9 cellular contexts compared by ENCODE assay signal in genomic region chr15:74531144-74531811, GRCh38. TPM values are rescaled to one million over a fixed set of nuclear protein-coding genes. Genes with fewer than 3 reads are reported as not detected.
DNase-seq lines count a peak whose midpoint lies in the region; ATAC-seq and TF ChIP-seq lines count a peak whose summit lies in the region.
"Had no signal": no experiment of that assay in that cellular context is flagged by ENCODE, and none has a peak within 500 bp of the region (broad histone marks: within the 10 kb centered on the region; RNA-seq: fewer than 3 reads in every experiment).

No MANE protein-coding gene starts in this region.

- ATAC-seq in mucosa of descending colon: no peak

- H3K27me3 ChIP-seq in adrenal gland: no peaks in the 10 kb centered on the region
- H3K27me3 ChIP-seq: stomach had no signal

- H3K36me3 ChIP-seq in SK-N-MC (ENCODE audit: insufficient read depth, low read length) (no peaks in the 10 kb centered on the region), adrenal gland (replicated peaks in 1 of 2) (no peaks in the 10 kb centered on the region), mucosa of descending colon (ENCODE audit: low read depth) (no peaks in the 10 kb centered on the region)
- H3K36me3 ChIP-seq: stomach had no signal

- TF ChIP-seq CTCF in fibroblast of the aortic adventitia (IDR thresholded peaks at IDR 0.05; ENCODE audit: insufficient read depth, low read length) (no peak), progenitor cell of endocrine pancreas (IDR thresholded peaks at IDR 0.05; ENCODE audit: unreplicated experiment) (no peak), adrenal gland (IDR thresholded peaks at IDR 0.05) (no peak), mucosa of descending colon (IDR thresholded peaks at IDR 0.05) (no peak)

- peak overlapping the region; percentile 5 for H3K27ac Mint-ChIP-seq in progenitor cell of endocrine pancreas

- H3K4me1 Mint-ChIP-seq in progenitor cell of endocrine pancreas (ENCODE audit: low read depth): peaks cover 3% of the 10 kb centered on the region

- no peak overlapping the region for H3K4me3 Mint-ChIP-seq in progenitor cell of endocrine pancreas (ENCODE audit: low read depth)

- TF ChIP-seq POLR2A in adrenal gland (IDR thresholded peaks at IDR 0.05): no peak

- H3K4me3 ChIP-seq in SK-N-MC: no peak overlapping the region
- no peak overlapping the region for H3K4me3 ChIP-seq in fibroblast of the aortic adventitia (ENCODE audit: low read depth, low read length)
- no peak overlapping the region for H3K4me3 ChIP-seq in adrenal gland
- no peak overlapping the region for H3K4me3 ChIP-seq in mucosa of descending colon
- H3K4me3 ChIP-seq: stomach had no signal

- DNase-seq in H4 (ENCODE audit: low spot score) (peak; percentile 74), SK-N-MC (ENCODE audit: low read depth, low spot score) (no peak), fibroblast of the aortic adventitia (ENCODE audit: low read depth) (peak; percentile 59), progenitor cell of endocrine pancreas (ENCODE audit: low spot score, unreplicated experiment) (no peak), adrenal gland (no peak), T-helper 9 cell (no peak), mucosa of descending colon (no peak)
- DNase-seq: activated effector memory CD4-positive, alpha-beta T cell treated with anti-CD3 and anti-CD28 coated beads, Interleukin-2, amount 50 U/mL, for 16 hours; stomach had no signal

- H3K36me3 Mint-ChIP-seq in progenitor cell of endocrine pancreas (ENCODE audit: insufficient read depth): no peaks in the 10 kb centered on the region

- peak overlapping the region; percentile 32 for H3K9ac ChIP-seq in SK-N-MC (ENCODE audit: insufficient read length)

- H3K9me3 ChIP-seq in SK-N-MC (ENCODE audit: low read depth, low read length): no peaks in the 10 kb centered on the region
- no peaks in the 10 kb centered on the region for H3K9me3 ChIP-seq in adrenal gland (replicated peaks in 1 of 3)
- H3K9me3 ChIP-seq in mucosa of descending colon: no peaks in the 10 kb centered on the region
- H3K9me3 ChIP-seq: stomach had no signal

- 74 to 86% (median 81%) methylated on average over 4 of the region's 4 CpGs for WGBS in adrenal gland, 4 donors

- no peak overlapping the region for H3K27ac ChIP-seq in SK-N-MC
- no peak overlapping the region for H3K27ac ChIP-seq in adrenal gland
- H3K27ac ChIP-seq: stomach had no signal

- H3K9me3 Mint-ChIP-seq in progenitor cell of endocrine pancreas (ENCODE audit: low read depth): no peaks in the 10 kb centered on the region

- H3K4me1 ChIP-seq in adrenal gland (replicated peaks in 1 of 2) (no peaks in the 10 kb centered on the region), mucosa of descending colon (ENCODE audit: low read depth) (no peaks in the 10 kb centered on the region)
- H3K4me1 ChIP-seq: stomach had no signal

- intact Hi-C loops in adrenal gland (cut with DNase I) (no loop called here), mucosa of descending colon (cut with DNase I, micrococcal nuclease) (no loop called here)

- H3K27me3 Mint-ChIP-seq in progenitor cell of endocrine pancreas: no peaks in the 10 kb centered on the region

RNA-seq across cellular contexts. Expression of gene ARID3B, which starts 9.7 kb away (rescaled TPM):
- total RNA-seq in H4 (2014; rRNA removed; shearing (Covaris generic)): 1.0 and 2.7 TPM in 2 replicates
- total RNA-seq in fibroblast of the aortic adventitia (ENCODE audit: low replicate concordance) (0.33 and 2.5 TPM in 2 replicates), progenitor cell of endocrine pancreas (77.2 and 81.9 TPM in 2 replicates), adrenal gland (1 to 10 TPM; 1.0 to 7.1 (median 3.5) TPM), mucosa of descending colon (10 to 100 TPM; 10.3 to 14.5 (median 11.5) TPM)
- 1 to 10 TPM; 1.8 to 4.4 (median 2.6) TPM for polyA plus RNA-seq in adrenal gland

Comparison
In these comparisons a context has a peak if more than half of its experiments do, and no peak if none do; other contexts are left out.
1. DNase-seq: peak in H4 (single experiment) and fibroblast of the aortic adventitia (single experiment); none in SK-N-MC (single experiment), progenitor cell of endocrine pancreas (single experiment), adrenal gland (0 of 7), T-helper 9 cell (single experiment) and mucosa of descending colon (0 of 3).